8 cellular contexts compared by ENCODE assay signal in the genomic region with DNA sequence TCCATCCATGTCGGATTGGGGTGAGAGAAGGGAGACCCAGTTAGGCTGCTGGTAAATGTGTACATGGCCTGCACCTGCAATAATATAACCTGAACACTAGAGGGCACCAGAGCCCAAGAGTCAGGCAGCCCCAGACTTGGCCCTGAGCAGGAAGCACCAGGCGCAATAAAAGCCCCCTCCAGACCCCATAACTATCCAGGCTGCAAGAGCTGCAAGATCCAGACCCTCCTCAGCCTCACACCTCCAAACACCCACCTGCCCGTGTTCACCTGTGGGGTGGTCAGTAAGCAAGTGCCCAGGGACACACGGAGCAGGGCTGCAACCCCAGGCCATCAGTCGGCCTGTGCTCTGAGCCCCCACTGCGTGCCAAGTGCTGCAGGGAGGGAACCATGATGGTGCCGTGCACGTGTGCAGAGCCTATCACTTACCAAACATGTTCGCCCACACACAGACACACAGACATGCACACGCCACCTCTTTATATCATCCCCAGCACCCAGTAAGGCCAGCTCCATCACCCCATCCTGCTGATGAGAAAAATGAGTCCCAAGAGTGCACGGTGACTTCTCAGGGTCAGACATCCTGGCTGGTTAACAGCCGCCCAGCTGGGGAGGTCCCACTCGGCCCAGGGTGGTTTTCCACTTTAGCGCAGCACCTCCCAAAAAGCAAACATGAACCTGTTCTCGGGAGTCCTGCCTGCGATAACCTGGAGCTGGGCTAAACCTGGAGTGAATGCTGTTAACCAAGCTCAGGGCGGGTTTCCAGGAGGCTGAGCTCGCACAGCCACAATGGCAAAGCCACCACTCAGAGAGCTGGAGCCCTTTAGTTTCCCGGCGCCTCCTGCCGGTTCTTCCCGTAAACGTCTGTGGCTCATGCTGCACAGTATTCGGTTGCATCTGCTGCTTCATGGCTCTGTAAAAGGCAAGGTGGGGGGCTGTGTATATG.
DNase-seq lines count a peak whose midpoint lies in the region; ATAC-seq and TF ChIP-seq lines count a peak whose summit lies in the region.

No MANE protein-coding gene starts in this region.

- WGBS in endodermal cell (ENCODE audit: insufficient coverage in 1 of 2, insufficient read length in 1 of 2), 2 experiments: 73 to 78% methylated on average over 9 to 24 of the region's 24 CpGs

- CTCF ChIA-PET in AG04449 (lab: Yijun Ruan, JAX): interaction anchor here (0.6 to 10.7 kb wide), 65 partner anchors 10 to 1795 kb away, joined by 3 to 350 read pairs (median 5); a partner anchor contains a TSS
- CTCF ChIA-PET in activated CD4-positive, alpha-beta memory T cell treated with anti-CD3 and anti-CD28 coated beads, Interleukin-2, amount 10 ng/mL, durations not matched to agents 7 days and 5 days (lab: Charles Lee): interaction anchor here (0.6 to 9.6 kb wide), 28 partner anchors 9 to 629 kb away, joined by 3 to 393 read pairs (median 4); no protein-coding TSS in a partner anchor

- H3K9me3 ChIP-seq in endodermal cell (ENCODE audit: control insufficient read depth, low read length) (no peaks in the 10 kb centered on the region), mucosa of stomach (ENCODE audit: control insufficient read depth, low read length) (no peaks in the 10 kb centered on the region), tibial artery (no peaks in the 10 kb centered on the region)

- no peaks in the 10 kb centered on the region for H3K4me1 ChIP-seq in endodermal cell (ENCODE audit: control insufficient read depth, insufficient read depth, low read length)
- peaks cover 60% of the 10 kb centered on the region for H3K4me1 ChIP-seq in mucosa of stomach (ENCODE audit: control insufficient read depth, insufficient read depth, low read length)
- no peaks in the 10 kb centered on the region for H3K4me1 ChIP-seq in tibial artery

- peak; percentile 66 for ATAC-seq in GM18867 (IDR thresholded peaks at IDR 0.05; ENCODE audit: unreplicated experiment)
- peak; percentile 63 for ATAC-seq in HG03432 (IDR thresholded peaks at IDR 0.05; ENCODE audit: unreplicated experiment)

- no peaks in the 10 kb centered on the region for H3K36me3 Mint-ChIP-seq in activated CD4-positive, alpha-beta memory T cell treated with anti-CD3 and anti-CD28 coated beads, Interleukin-2, amount 10 ng/mL, durations not matched to agents 7 days and 5 days (ENCODE audit: low read depth)
- H3K36me3 Mint-ChIP-seq in endodermal cell (ENCODE audit: low read depth): no peaks in the 10 kb centered on the region

- H3K9ac ChIP-seq in endodermal cell (ENCODE audit: extremely low read depth, low read length, poor library complexity, severe bottlenecking) (no peak overlapping the region), mucosa of stomach (ENCODE audit: low read length) (no peak overlapping the region)

- H3K4me1 Mint-ChIP-seq in activated CD4-positive, alpha-beta memory T cell treated with anti-CD3 and anti-CD28 coated beads, Interleukin-2, amount 10 ng/mL, durations not matched to agents 7 days and 5 days: peaks cover 10% of the 10 kb centered on the region
- H3K4me1 Mint-ChIP-seq in endodermal cell: peaks cover 5% of the 10 kb centered on the region

- H3K27me3 ChIP-seq in endodermal cell (ENCODE audit: control insufficient read depth, insufficient read depth, low read length, poor library complexity, severe bottlenecking) (peaks cover under 1% of the 10 kb centered on the region), mucosa of stomach (ENCODE audit: control insufficient read depth, insufficient read depth, low read length) (no peaks in the 10 kb centered on the region), tibial artery (peaks cover 0 to 14% of the 10 kb centered on the region in 2 donors)

- no peak overlapping the region for H3K4me3 Mint-ChIP-seq in activated CD4-positive, alpha-beta memory T cell treated with anti-CD3 and anti-CD28 coated beads, Interleukin-2, amount 10 ng/mL, durations not matched to agents 7 days and 5 days
- H3K4me3 Mint-ChIP-seq in endodermal cell: no peak overlapping the region

- TF ChIP-seq CTCF in AG04449 (IDR thresholded peaks at IDR 0.05; ENCODE audit: insufficient read depth, low read length, missing control alignments): peak; percentile 70
- peak; percentile 89 for TF ChIP-seq CTCF in endodermal cell (conservative IDR thresholded peaks at IDR 0.05)
- peak; percentile 76 to 83 for TF ChIP-seq CTCF in tibial artery (IDR thresholded peaks at IDR 0.05)

- POLR2A ChIA-PET in AG04449 (lab: Yijun Ruan, JAX): no interaction called here
- POLR2A ChIA-PET in activated CD4-positive, alpha-beta memory T cell treated with anti-CD3 and anti-CD28 coated beads, Interleukin-2, amount 10 ng/mL, durations not matched to agents 7 days and 5 days (lab: Charles Lee): interaction anchor here (0.6 to 2.4 kb wide), 6 partner anchors 20 to 532 kb away, joined by 3 to 12 read pairs (median 3); no protein-coding TSS in a partner anchor

- DNase-seq in AG04449 (ENCODE audit: low read depth, low spot score): no peak
- peak; percentile 67 for DNase-seq in NCI-H69 (lab: John Stamatoyannopoulos, UW)
- peak; percentile 61 for DNase-seq in activated CD4-positive, alpha-beta memory T cell treated with anti-CD3 and anti-CD28 coated beads, Interleukin-2, amount 10 ng/mL, durations not matched to agents 7 days and 5 days
- DNase-seq in endodermal cell: peak; percentile 92
- DNase-seq in tibial artery: no peak

- H3K36me3 ChIP-seq in endodermal cell (ENCODE audit: control insufficient read depth, insufficient read depth, low read length) (no peaks in the 10 kb centered on the region), mucosa of stomach (ENCODE audit: control insufficient read depth, insufficient read depth, low read length) (no peaks in the 10 kb centered on the region), tibial artery (no peaks in the 10 kb centered on the region)

- no peak overlapping the region for H3K27ac ChIP-seq in endodermal cell (ENCODE audit: low read depth, low read length)
- no peak overlapping the region for H3K27ac ChIP-seq in tibial artery

- H3K9me3 Mint-ChIP-seq in activated CD4-positive, alpha-beta memory T cell treated with anti-CD3 and anti-CD28 coated beads, Interleukin-2, amount 10 ng/mL, durations not matched to agents 7 days and 5 days: no peaks in the 10 kb centered on the region
- no peaks in the 10 kb centered on the region for H3K9me3 Mint-ChIP-seq in endodermal cell

- H3K4me3 ChIP-seq in AG04449 (ENCODE audit: low read depth, low read length) (no peak overlapping the region), endodermal cell (ENCODE audit: low read length) (no peak overlapping the region), mucosa of stomach (ENCODE audit: low read length) (peak overlapping the region; percentile 14), tibial artery (no peak overlapping the region)

- intact Hi-C loops in tibial artery (cut with DNase I; ENCODE audit: low total_unique reads): loop anchor here (10.0 kb wide), 1 partner anchor 164 kb away; no protein-coding TSS in a partner anchor

- no peak overlapping the region for H3K27ac Mint-ChIP-seq in activated CD4-positive, alpha-beta memory T cell treated with anti-CD3 and anti-CD28 coated beads, Interleukin-2, amount 10 ng/mL, durations not matched to agents 7 days and 5 days
- no peak overlapping the region for H3K27ac Mint-ChIP-seq in endodermal cell

- H3K27me3 Mint-ChIP-seq in activated CD4-positive, alpha-beta memory T cell treated with anti-CD3 and anti-CD28 coated beads, Interleukin-2, amount 10 ng/mL, durations not matched to agents 7 days and 5 days: no peaks in the 10 kb centered on the region
- H3K27me3 Mint-ChIP-seq in endodermal cell (ENCODE audit: insufficient read depth): peaks cover 5% of the 10 kb centered on the region

Comparison
In these comparisons a context has a peak if more than half of its experiments do, and no peak if none do; other contexts are left out.
1. DNase-seq: peak in NCI-H69 (single experiment), activated CD4-positive, alpha-beta memory T cell treated with anti-CD3 and anti-CD28 coated beads, Interleukin-2, amount 10 ng/mL, durations not matched to agents 7 days and 5 days (single experiment) and endodermal cell (single experiment); none in AG04449 (single experiment) and tibial artery (0 of 2).
2. Peak in every context shown above with its lines, with median percentiles within 50 percentile points of each other: CTCF ChIP-seq.